Comparison of ENCODE assay signal across 8 cellular contexts in the genomic region with DNA sequence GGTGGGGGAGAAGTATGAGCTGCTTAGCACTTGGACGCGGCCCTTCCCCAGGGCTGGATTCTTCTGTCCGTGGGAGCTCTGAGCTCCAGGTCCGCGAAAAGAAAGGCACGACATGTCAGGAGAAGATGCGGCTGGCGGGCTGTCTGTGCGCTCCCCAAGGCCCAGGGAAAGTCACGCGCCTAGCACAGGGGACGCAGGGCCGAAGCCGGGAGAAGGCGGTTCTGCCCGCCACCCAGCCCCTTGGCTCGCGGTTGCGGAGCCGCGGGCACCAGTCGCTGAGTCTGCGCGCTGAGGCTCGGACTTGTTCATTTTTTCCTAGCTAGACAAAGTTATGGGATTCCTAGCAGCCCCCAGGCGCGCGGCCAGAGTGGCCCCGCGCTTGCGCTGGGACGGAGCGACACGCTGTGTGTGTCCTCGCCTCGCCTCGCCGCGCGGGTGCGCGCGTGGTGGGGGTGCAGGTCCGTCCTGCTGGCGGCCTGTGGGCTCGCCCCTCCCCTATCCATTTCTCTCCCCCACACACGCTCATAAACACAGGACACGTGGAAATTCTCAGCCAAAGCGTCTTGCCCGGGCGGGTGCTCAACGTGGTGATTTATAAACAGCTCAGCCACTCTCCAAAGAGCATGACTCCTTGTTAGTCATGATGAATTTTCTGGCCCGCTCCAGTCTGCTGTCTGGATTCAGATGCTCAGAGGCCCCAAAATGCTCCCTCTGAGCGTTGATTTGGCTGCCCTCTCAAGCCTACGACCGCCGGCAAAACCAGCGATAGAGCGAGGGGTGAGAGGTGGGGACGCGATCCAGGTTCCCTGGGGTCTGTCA.
DNase-seq lines count a peak whose midpoint lies in the region; ATAC-seq lines count a peak whose summit lies in the region.

No MANE protein-coding gene starts in this region.

- H3K9me3 ChIP-seq in muscle layer of colon (ENCODE audit: low read length), result no peaks in the 10 kb centered on the region

- H3K36me3 ChIP-seq in muscle layer of colon (ENCODE audit: insufficient read depth, low read length), result no peaks in the 10 kb centered on the region

- H3K9me3 Mint-ChIP-seq in effector memory CD8-positive, alpha-beta T cell, result no peaks in the 10 kb centered on the region

- no peak overlapping the region for H3K9ac ChIP-seq in muscle layer of colon (ENCODE audit: low read length)

- H3K4me1 Mint-ChIP-seq in effector memory CD8-positive, alpha-beta T cell (ENCODE audit: low read depth in 2 of 2), result peaks cover 42 to 49% of the 10 kb centered on the region in 2 donors

- H3K4me1 ChIP-seq in muscle layer of colon (ENCODE audit: insufficient read depth, low read length), result peaks cover 34% of the 10 kb centered on the region

- peak overlapping the region; percentile 89 to 95 for H3K4me3 Mint-ChIP-seq in effector memory CD8-positive, alpha-beta T cell

- H3K27me3 Mint-ChIP-seq in effector memory CD8-positive, alpha-beta T cell, result peaks cover 86 to 92% of the 10 kb centered on the region in 2 donors

- peak overlapping the region; percentile 38 to 67 for H3K4me3 ChIP-seq in muscle layer of colon (ENCODE audit: low read depth in 1 of 2, low read length in 2 of 2)

- no peak overlapping the region for H3K27ac ChIP-seq in muscle layer of colon (ENCODE audit: low read depth, low read length)

- peak overlapping the region in 1 of 2 donors; percentile 42 for H3K27ac Mint-ChIP-seq in effector memory CD8-positive, alpha-beta T cell

- peaks cover 23% of the 10 kb centered on the region for H3K36me3 Mint-ChIP-seq in effector memory CD8-positive, alpha-beta T cell (ENCODE audit: insufficient read depth)

- ATAC-seq in effector memory CD8-positive, alpha-beta T cell (replicated peaks), result no peak
- ATAC-seq in HG03378 (IDR thresholded peaks at IDR 0.05; ENCODE audit: unreplicated experiment), result no peak

- DNase-seq in NCI-H2081 (lab: John Stamatoyannopoulos, UW) (peak; percentile 18 to 66), NCI-H2081 treated with DMSO at 0.1 percent for 48 hours (lab: John Stamatoyannopoulos, UW) (no peak), NCI-H526 treated with DMSO at 0.1 percent for 48 hours (lab: John Stamatoyannopoulos, UW) (peak; percentile 70), NCI-H2107 treated with DMSO at 0.1 percent for 48 hours (lab: John Stamatoyannopoulos, UW; ENCODE audit: unreplicated experiment) (no peak), SIG-M5 (lab: John Stamatoyannopoulos, UW) (no peak)
- DNase-seq in effector memory CD8-positive, alpha-beta T cell, result no peak

- H3K27me3 ChIP-seq in muscle layer of colon (ENCODE audit: control insufficient read depth in 1 of 2, insufficient read depth in 2 of 2, low read length in 2 of 2), result peaks cover 71 to 82% of the 10 kb centered on the region in 2 donors

Comparison
In these comparisons a context has a peak if more than half of its experiments do, and no peak if none do; other contexts are left out.
1. DNase-seq: peak in NCI-H2081 (2 of 2) and NCI-H526 treated with DMSO at 0.1 percent for 48 hours (single experiment); none in NCI-H2081 treated with DMSO at 0.1 percent for 48 hours (single experiment), effector memory CD8-positive, alpha-beta T cell (0 of 3), NCI-H2107 treated with DMSO at 0.1 percent for 48 hours (single experiment) and SIG-M5 (single experiment).